ENCODE assay signal across 21 cellular contexts in genomic region chr3:96007650-96008195, GRCh38.
A peak's percentile ranks its signal among the peaks of the same experiment; 100 is the strongest.
DNase-seq lines count a peak whose midpoint lies in the region; ATAC-seq and TF ChIP-seq lines count a peak whose summit lies in the region.
"Had no signal": no experiment of that assay in that cellular context is flagged by ENCODE, and none has a peak within 500 bp of the region (broad histone marks: within the 10 kb centered on the region; RNA-seq: fewer than 3 reads in every experiment).

No MANE protein-coding gene starts in this region.

- no peaks in the 10 kb centered on the region for H3K27me3 Mint-ChIP-seq in glutamatergic neuron (ENCODE audit: unreplicated experiment)
- H3K27me3 Mint-ChIP-seq: B cell; CD4-positive, CD25-positive, alpha-beta regulatory T cell had no signal

- ATAC-seq in GM21619 (IDR thresholded peaks at IDR 0.05; ENCODE audit: unreplicated experiment) (no peak), GM19463 (IDR thresholded peaks at IDR 0.05; ENCODE audit: unreplicated experiment) (no peak)
- ATAC-seq: CD8-positive, alpha-beta T cell had no signal

- H3K9me3 ChIP-seq in MM.1S (replicated peaks; ENCODE audit: insufficient read depth, low read length) = no peaks in the 10 kb centered on the region
- H3K9me3 ChIP-seq in neuronal stem cell (replicated peaks in 1 of 2; ENCODE audit: control insufficient read depth in 2 of 2, insufficient read depth in 1 of 2, low read depth in 1 of 2, low read length in 2 of 2) = no peaks in the 10 kb centered on the region
- H3K9me3 ChIP-seq in mammary epithelial cell (replicated peaks; ENCODE audit: insufficient read depth, low read length) = peaks cover 5% of the 10 kb centered on the region
- H3K9me3 ChIP-seq: BLaER1, Caco-2 had no signal

- dilution Hi-C loops in mammary epithelial cell (cut with HindIII; ENCODE audit: low sequenced_read_pairs) = no loop called here

- H3K4me3 Mint-ChIP-seq in glutamatergic neuron (ENCODE audit: unreplicated experiment) = no peak overlapping the region
- H3K4me3 Mint-ChIP-seq: B cell; CD4-positive, CD25-positive, alpha-beta regulatory T cell; CD8-positive, alpha-beta T cell had no signal

- peak overlapping the region; percentile 23 for H3K27ac Mint-ChIP-seq in glutamatergic neuron (ENCODE audit: unreplicated experiment)
- H3K27ac Mint-ChIP-seq: B cell; CD4-positive, CD25-positive, alpha-beta regulatory T cell; CD8-positive, alpha-beta T cell had no signal

- H4K91ac ChIP-seq in neuronal stem cell (ENCODE audit: low read depth, low read length, poor library complexity) = no peak overlapping the region

- H3K79me2 ChIP-seq in MM.1S (ENCODE audit: low read length) = no peaks in the 10 kb centered on the region
- H3K79me2 ChIP-seq in mammary epithelial cell (ENCODE audit: insufficient read depth, low read length) = no peaks in the 10 kb centered on the region

- no peak overlapping the region for H3K4me2 ChIP-seq in MM.1S (ENCODE audit: low read depth, low read length)
- H3K4me2 ChIP-seq in neuronal stem cell (ENCODE audit: insufficient read depth, low read length, poor library complexity, severe bottlenecking) = no peak overlapping the region
- H3K4me2 ChIP-seq in mammary epithelial cell (ENCODE audit: insufficient read depth, low read depth, low read length) = no peak overlapping the region
- H3K4me2 ChIP-seq: BLaER1 had no signal

- H3K23ac ChIP-seq in neuronal stem cell (ENCODE audit: low read depth, low read length, poor library complexity) = no peak overlapping the region

- intact Hi-C loops in mammary epithelial cell (cut with micrococcal nuclease) = no loop called here

- H2AFZ ChIP-seq in MM.1S (ENCODE audit: low read length) (peak overlapping the region; percentile 23; the same call in 1 of the 2 replicates), neuronal stem cell (ENCODE audit: low read length) (no peak overlapping the region), mammary epithelial cell (ENCODE audit: low read depth, low read length) (no peak overlapping the region)

- no peak overlapping the region for H3K4ac ChIP-seq in neuronal stem cell (ENCODE audit: low read length)

- in situ Hi-C loops in mammary epithelial cell (cut with MboI; ENCODE audit: low sequenced_read_pairs in 2 of 2) = no loop called here

- H3K9ac ChIP-seq in MM.1S (ENCODE audit: low read length) (no peak overlapping the region), neuronal stem cell (ENCODE audit: low read depth, low read length, poor library complexity) (no peak overlapping the region), mammary epithelial cell (ENCODE audit: insufficient read depth, low read length) (no peak overlapping the region)
- H3K9ac ChIP-seq: BLaER1 had no signal

- H3K27ac ChIP-seq in MM.1S (ENCODE audit: low read length) (peak overlapping the region; percentile 65), neuronal stem cell (replicated peaks; ENCODE audit: low read length) (no peak overlapping the region), mammary epithelial cell (ENCODE audit: insufficient read depth, low read depth, low read length) (no peak overlapping the region)
- H3K27ac ChIP-seq: 22Rv1, BLaER1, C4-2B had no signal

- no peak overlapping the region for H2BK5ac ChIP-seq in neuronal stem cell (ENCODE audit: low read length)

- H3K4me1 Mint-ChIP-seq in glutamatergic neuron (ENCODE audit: low read depth, unreplicated experiment) = no peaks in the 10 kb centered on the region
- H3K4me1 Mint-ChIP-seq: B cell; CD4-positive, CD25-positive, alpha-beta regulatory T cell had no signal

- H3K4me3 ChIP-seq in GM12865 (ENCODE audit: low read depth, low read length) (no peak overlapping the region), MM.1S (ENCODE audit: low read length) (no peak overlapping the region), neuronal stem cell (ENCODE audit: low read length in 2 of 2) (no peak overlapping the region), mammary epithelial cell (replicated peaks in 1 of 3; ENCODE audit: insufficient read depth in 1 of 3, low read depth in 2 of 3, low read length in 3 of 3) (no peak overlapping the region)
- H3K4me3 ChIP-seq: BLaER1 had no signal

- peak; percentile 3 for DNase-seq in GM12865 (ENCODE audit: low read depth)
- DNase-seq in MM.1S = peak; percentile 83
- DNase-seq in glutamatergic neuron = no peak
- DNase-seq in neuronal stem cell (ENCODE audit: low spot score) = no peak
- no peak for DNase-seq in mammary epithelial cell
- no peak for DNase-seq in NCI-H1436 treated with DMSO at 0.1 percent for 48 hours (lab: John Stamatoyannopoulos, UW)
- DNase-seq: Caco-2; CD4-positive, CD25-positive, alpha-beta regulatory T cell; CD8-positive, alpha-beta T cell; DMS153; DMS79; EL; GF-D8; GOT3; HCEC 1CT had no signal

- H2BK15ac ChIP-seq in neuronal stem cell (ENCODE audit: low read length) = no peak overlapping the region

- H3K79me1 ChIP-seq in neuronal stem cell (ENCODE audit: low read depth, low read length) = no peaks in the 10 kb centered on the region

- H3K36me3 ChIP-seq in MM.1S (replicated peaks; ENCODE audit: insufficient read depth, low read length) (no peaks in the 10 kb centered on the region), neuronal stem cell (replicated peaks in 1 of 2; ENCODE audit: control insufficient read depth in 2 of 2, insufficient read depth in 2 of 2, low read length in 2 of 2) (no peaks in the 10 kb centered on the region), mammary epithelial cell (ENCODE audit: insufficient read depth, low read length) (no peaks in the 10 kb centered on the region)
- H3K36me3 ChIP-seq: BLaER1 had no signal

- no peak overlapping the region for H2BK120ac ChIP-seq in neuronal stem cell (ENCODE audit: low read depth, low read length)

- H3K4me1 ChIP-seq in MM.1S (ENCODE audit: low read length) (peaks cover 28% of the 10 kb centered on the region), neuronal stem cell (ENCODE audit: control insufficient read depth in 2 of 2, insufficient read depth in 1 of 2, low read depth in 1 of 2, low read length in 2 of 2) (no peaks in the 10 kb centered on the region), mammary epithelial cell (ENCODE audit: insufficient read depth, low read length) (no peaks in the 10 kb centered on the region)
- H3K4me1 ChIP-seq: BLaER1, Caco-2 had no signal

- H4K20me1 ChIP-seq in MM.1S (ENCODE audit: insufficient read depth, low read length) = no peaks in the 10 kb centered on the region
- H4K20me1 ChIP-seq in mammary epithelial cell (ENCODE audit: insufficient read depth, low read length) = no peaks in the 10 kb centered on the region
- H4K20me1 ChIP-seq: BLaER1 had no signal

- peaks cover 3% of the 10 kb centered on the region; the same call in 1 of the 2 replicates for H3F3A ChIP-seq in MM.1S (ENCODE audit: insufficient read depth, low read length)

- H3K14ac ChIP-seq in neuronal stem cell (ENCODE audit: low read length) = no peak overlapping the region

- BruUV-seq in mammary epithelial cell (replicated peaks; lab: Mats Ljungman, UMichigan) = no TSS peak

- peak overlapping the region; percentile 5 for H2AK5ac ChIP-seq in neuronal stem cell (ENCODE audit: low read depth, low read length)

- H3K18ac ChIP-seq in neuronal stem cell (ENCODE audit: low read length) = no peak overlapping the region

- H2BK12ac ChIP-seq in neuronal stem cell (ENCODE audit: low read length) = no peak overlapping the region

- TF ChIP-seq CTCF in GM12865 (IDR thresholded peaks at IDR 0.05; ENCODE audit: insufficient read depth, low read depth, low read length, missing control alignments) = no peak
- TF ChIP-seq CTCF in MM.1S (IDR thresholded peaks at IDR 0.05; ENCODE audit: low read length) = no peak
- TF ChIP-seq CTCF in glutamatergic neuron (IDR thresholded peaks at IDR 0.05; ENCODE audit: partially characterized antibody, unreplicated experiment) = no peak
- no peak for TF ChIP-seq CTCF in mammary epithelial cell (conservative IDR thresholded peaks at IDR 0.05 in 1 of 2, IDR thresholded peaks at IDR 0.05 in 1 of 2; ENCODE audit: extremely low read depth in 1 of 2, insufficient read depth in 1 of 2, low read depth in 1 of 2, low read length in 2 of 2)

- H4K8ac ChIP-seq in neuronal stem cell (ENCODE audit: low read depth, low read length) = no peak overlapping the region

- no peaks in the 10 kb centered on the region for H3K9me2 ChIP-seq in MM.1S (replicated peaks; ENCODE audit: insufficient read depth, low read length)

- H3K9me3 Mint-ChIP-seq in glutamatergic neuron (ENCODE audit: unreplicated experiment) = no peaks in the 10 kb centered on the region

- CTCF ChIA-PET in mammary epithelial cell (lab: Charles Lee; ENCODE audit: low non-redundant PET) = no interaction called here

- no peaks in the 10 kb centered on the region for H3K36me3 Mint-ChIP-seq in glutamatergic neuron (ENCODE audit: unreplicated experiment)
- H3K36me3 Mint-ChIP-seq: CD4-positive, CD25-positive, alpha-beta regulatory T cell; CD8-positive, alpha-beta T cell had no signal

- H3K27me3 ChIP-seq in MM.1S (replicated peaks; ENCODE audit: insufficient read depth, low read length) (no peaks in the 10 kb centered on the region), neuronal stem cell (ENCODE audit: control insufficient read depth in 3 of 3, insufficient read depth in 3 of 3, low read depth in 1 of 3, low read length in 3 of 3) (no peaks in the 10 kb centered on the region), mammary epithelial cell (ENCODE audit: insufficient read depth, low read length) (no peaks in the 10 kb centered on the region)
- H3K27me3 ChIP-seq: BLaER1 had no signal

Comparison
In these comparisons a context has a peak if more than half of its experiments do, and no peak if none do; other contexts are left out.
1. DNase-seq: peak in GM12865 (single experiment) and MM.1S (single experiment); none in glutamatergic neuron (single experiment), neuronal stem cell (single experiment), mammary epithelial cell (single experiment) and NCI-H1436 treated with DMSO at 0.1 percent for 48 hours (single experiment).